Comparison of ENCODE assay signal across 21 cellular contexts in genomic region chr5:6902597-6902996, GRCh38.
DNase-seq lines count a peak whose midpoint lies in the region; TF ChIP-seq lines count a peak whose summit lies in the region.
"Had no signal": no experiment of that assay in that cellular context is flagged by ENCODE, and none has a peak within 500 bp of the region (broad histone marks: within the 10 kb centered on the region; RNA-seq: fewer than 3 reads in every experiment).

No MANE protein-coding gene starts in this region.

- H2AFZ ChIP-seq in hepatocyte: no peak overlapping the region

- no peaks in the 10 kb centered on the region for H3K27me3 ChIP-seq in hepatocyte
- H3K27me3 ChIP-seq: colonic mucosa, MG63, thyroid gland had no signal

- no peaks in the 10 kb centered on the region for H3K4me1 ChIP-seq in hepatocyte (ENCODE audit: insufficient read depth)
- H3K4me1 ChIP-seq: colonic mucosa, gastroesophageal sphincter, thyroid gland had no signal

- H3K9me2 ChIP-seq in hepatocyte (replicated peaks; ENCODE audit: insufficient read depth): no peaks in the 10 kb centered on the region

- WGBS in hepatocyte (ENCODE audit: low lambda C conversion rate, missing lambda C conversion rate): 88% methylated on average over 5 of the region's 5 CpGs

- no peaks in the 10 kb centered on the region for H3K36me3 ChIP-seq in hepatocyte (replicated peaks; ENCODE audit: insufficient read depth, low read depth)
- H3K36me3 ChIP-seq: colonic mucosa, gastroesophageal sphincter, MG63, thyroid gland had no signal

- peak; percentile 26 for DNase-seq in DMS153 treated with DMSO at 0.1 percent for 48 hours (lab: John Stamatoyannopoulos, UW; ENCODE audit: unreplicated experiment)
- DNase-seq in NCI-H2196 (lab: John Stamatoyannopoulos, UW; ENCODE audit: unreplicated experiment): peak; percentile 13
- peak in 48 of 58 donors; percentile 2 to 82 (median 40) for DNase-seq in anterior cingulate cortex (lab: John Stamatoyannopoulos, UW)
- DNase-seq in occipital lobe (lab: John Stamatoyannopoulos, UW): peak; percentile 55
- DNase-seq in NAMALWA (ENCODE audit: low spot score): no peak
- no peak for DNase-seq in NCI-H2227 treated with DMSO at 0.1 percent for 48 hours (lab: John Stamatoyannopoulos, UW)
- DNase-seq in hepatocyte (ENCODE audit: low spot score): no peak
- DNase-seq: activated CD4-positive, alpha-beta memory T cell treated with anti-CD3 and anti-CD28 coated beads, Interleukin-2, amount 10 ng/mL, durations not matched to agents 7 days and 5 days; activated effector memory CD4-positive, alpha-beta T cell treated with anti-CD3 and anti-CD28 coated beads, Interleukin-2, amount 50 U/mL, for 16 hours; CD4-positive, alpha-beta T cell; colonic mucosa; DMS79; H7; kidney glomerular epithelial cell; MG63; NCI-H187 treated with DMSO at 0.1 percent for 48 hours; stimulated activated CD4-positive, alpha-beta T cell treated with anti-CD3 and anti-CD28 coated beads, Interleukin-4, amount 100 ng/mL, for 24 hours; stimulated activated naive CD8-positive, alpha-beta T cell treated with anti-CD3 and anti-CD28 coated beads, Interleukin-15, Interleukin-2, amounts not matched to agents 100 U/mL and 50 U/mL, for 24 hours; thyroid gland had no signal

- no peaks in the 10 kb centered on the region for H4K20me1 ChIP-seq in hepatocyte (ENCODE audit: insufficient read depth, poor library complexity, severe bottlenecking)

- H3K9me3 ChIP-seq in hepatocyte (ENCODE audit: low read depth): no peaks in the 10 kb centered on the region
- H3K9me3 ChIP-seq: colonic mucosa, gastroesophageal sphincter, MG63, thyroid gland had no signal

- TF ChIP-seq CTCF in hepatocyte (IDR thresholded peaks at IDR 0.05; ENCODE audit: poor library complexity): no peak

- H3K79me2 ChIP-seq in hepatocyte: no peaks in the 10 kb centered on the region

- no peak overlapping the region for H3K27ac ChIP-seq in hepatocyte
- H3K27ac ChIP-seq: colonic mucosa, gastroesophageal sphincter, thyroid gland had no signal

- H3K4me2 ChIP-seq in hepatocyte: no peak overlapping the region

- no peak overlapping the region for H3K4me3 ChIP-seq in hepatocyte
- H3K4me3 ChIP-seq: colonic mucosa, gastroesophageal sphincter, GM12878, MG63, thyroid gland had no signal

Comparison
In these comparisons a context has a peak if more than half of its experiments do, and no peak if none do; other contexts are left out.
1. DNase-seq: peak in DMS153 treated with DMSO at 0.1 percent for 48 hours (single experiment), NCI-H2196 (single experiment), anterior cingulate cortex (48 of 58) and occipital lobe (single experiment); none in NAMALWA (single experiment), NCI-H2227 treated with DMSO at 0.1 percent for 48 hours (single experiment) and hepatocyte (single experiment).